ENCODE assay signal across 27 cellular contexts in the genomic region with DNA sequence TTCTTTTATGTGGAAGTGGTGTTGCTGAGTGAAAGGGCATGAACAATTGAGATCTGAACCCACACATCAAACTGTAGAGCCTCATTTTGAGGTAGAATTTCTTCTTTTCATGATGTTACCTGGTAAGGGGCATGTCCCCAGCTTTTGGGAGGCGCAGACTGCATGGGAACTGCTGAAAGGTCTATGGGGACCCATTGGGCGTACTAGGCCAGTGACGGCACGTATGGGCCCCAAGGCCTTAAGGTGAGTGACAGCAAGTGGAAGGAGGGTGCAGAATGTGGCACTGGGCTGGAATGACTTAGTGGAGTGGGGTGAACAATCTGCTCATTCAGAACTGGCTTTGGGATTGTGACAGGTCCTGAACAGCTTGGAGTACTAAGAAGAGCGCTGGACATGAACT.
"Had no signal": no experiment of that assay in that cellular context is flagged by ENCODE, and none has a peak within 500 bp of the region (broad histone marks: within the 10 kb centered on the region; RNA-seq: fewer than 3 reads in every experiment).

No MANE protein-coding gene starts in this region.

- ATAC-seq: activated CD4-positive, alpha-beta T cell treated with anti-CD3 and anti-CD28 coated beads for 36 hours; activated CD4-positive, CD25-positive, alpha-beta regulatory T cell treated with anti-CD3 and anti-CD28 coated beads, Interleukin-2, amount 50 U/mL, for 24 hours; activated CD8-positive, alpha-beta memory T cell treated with anti-CD3 and anti-CD28 coated beads, Interleukin-2, amount 10 ng/mL, durations not matched to agents 7 days and 5 days; activated CD8-positive, alpha-beta T cell treated with anti-CD3 and anti-CD28 coated beads, Interleukin-2, amount 10 ng/mL, durations not matched to agents 7 days and 5 days; activated naive CD8-positive, alpha-beta T cell treated with anti-CD3 and anti-CD28 coated beads, Interleukin-2, amount 50 U/mL, for 24 hours; body of pancreas; T-helper 17 cell had no signal

- H3K4me3 ChIP-seq: adrenal gland, body of pancreas, colonic mucosa had no signal

- H3K27ac ChIP-seq: adrenal gland, body of pancreas, colonic mucosa, epithelial cell of prostate, WERI-Rb-1 had no signal

- H3K9me3 ChIP-seq: adrenal gland, body of pancreas, colonic mucosa had no signal

- H3K27me3 ChIP-seq: adrenal gland, body of pancreas, colonic mucosa had no signal

- DNase-seq: activated B cell treated with CpG ODN at 0.5 μM for 24 hours; activated CD4-positive, alpha-beta memory T cell treated with anti-CD3 and anti-CD28 coated beads for 36 hours; activated CD4-positive, alpha-beta T cell treated with anti-CD3 and anti-CD28 coated beads for 36 hours; activated CD4-positive, alpha-beta T cell treated with anti-CD3 and anti-CD28 coated beads, Interleukin-2, amount 10 ng/mL, durations not matched to agents 24 days and 14 days; activated CD8-positive, alpha-beta memory T cell treated with anti-CD3 and anti-CD28 coated beads, Interleukin-2, amount 10 ng/mL, durations not matched to agents 7 days and 5 days; activated CD8-positive, alpha-beta memory T cell treated with anti-CD3 and anti-CD28 coated beads, Interleukin-2, amount 50 U/mL, for 4 hours; activated CD8-positive, alpha-beta T cell treated with anti-CD3 and anti-CD28 coated beads, Interleukin-2, amount 10 ng/mL, durations not matched to agents 7 days and 5 days; activated effector memory CD4-positive, alpha-beta T cell treated with anti-CD3 and anti-CD28 coated beads, Interleukin-2, amount 50 U/mL, for 16 hours; activated naive CD4-positive, alpha-beta T cell treated with anti-CD3 and anti-CD28 coated beads for 36 hours; activated naive CD8-positive, alpha-beta T cell treated with anti-CD3 and anti-CD28 coated beads for 36 hours; activated naive CD8-positive, alpha-beta T cell treated with anti-CD3 and anti-CD28 coated beads, Interleukin-2, amount 50 U/mL, for 24 hours; activated T-cell treated with anti-CD3 and anti-CD28 coated beads, Interleukin-2, amount 50 U/mL, for 1 hour; activated T-cell treated with anti-CD3 and anti-CD28 coated beads, Interleukin-2, amount 50 U/mL, for 48 hours; adrenal gland; amygdala; aorta; body of pancreas; caudate nucleus; colonic mucosa; effector CD8-positive, alpha-beta T cell; foreskin fibroblast; T-helper 1 cell; T-helper 17 cell; T1000; WERI-Rb-1 had no signal

- H3K36me3 ChIP-seq: adrenal gland, colonic mucosa, WERI-Rb-1 had no signal

- H3K4me1 ChIP-seq: adrenal gland, colonic mucosa had no signal
